In the genomic region with DNA sequence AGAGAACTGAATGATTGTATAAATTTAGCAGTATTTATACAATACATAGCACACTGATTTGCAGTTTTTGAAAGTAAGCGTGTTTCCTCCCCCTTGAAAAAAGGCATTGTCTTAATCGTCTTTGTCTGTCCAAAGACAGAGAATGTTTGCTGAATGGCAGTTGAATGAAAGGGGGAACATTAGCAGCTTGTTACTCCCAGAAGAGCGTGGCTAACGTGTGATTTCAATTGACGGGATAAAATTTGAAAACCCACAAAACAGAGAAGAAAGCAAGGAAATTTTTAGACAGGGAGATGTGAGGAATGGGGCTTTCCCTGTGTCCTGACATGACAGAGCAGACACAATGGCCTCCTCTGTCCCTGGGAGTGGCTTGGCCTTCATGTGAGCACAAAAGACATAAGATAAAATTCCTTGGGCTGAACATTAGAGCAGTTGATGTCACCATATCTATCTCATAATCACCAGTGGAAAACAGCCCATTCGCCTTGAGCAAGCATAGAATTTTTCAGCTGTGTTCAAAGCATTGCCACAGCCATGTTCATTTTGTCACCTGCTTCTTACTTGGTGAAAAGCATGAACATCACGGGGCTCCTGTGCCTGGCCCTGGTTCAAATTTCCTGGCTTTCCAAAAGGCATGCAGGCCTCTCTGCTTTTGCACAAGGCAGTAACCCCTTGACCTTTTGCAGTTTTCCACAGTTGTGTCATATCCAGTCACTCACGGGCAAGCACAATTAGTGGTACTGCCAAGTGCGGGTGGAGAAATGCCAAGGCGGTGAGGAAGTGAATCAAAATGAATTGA, we compare ENCODE assay signal across 10 cellular contexts.
DNase-seq lines count a peak whose midpoint lies in the region; ATAC-seq and TF ChIP-seq lines count a peak whose summit lies in the region.
"Had no signal": no experiment of that assay in that cellular context is flagged by ENCODE, and none has a peak within 500 bp of the region (broad histone marks: within the 10 kb centered on the region; RNA-seq: fewer than 3 reads in every experiment).

No MANE protein-coding gene starts in this region.

- H3K9me2 ChIP-seq in neural cell (ENCODE audit: insufficient read depth, low read length), result no peaks in the 10 kb centered on the region

- no peaks in the 10 kb centered on the region for H3F3A ChIP-seq in neural cell (ENCODE audit: insufficient read depth, low read length, poor library complexity, severe bottlenecking)

- H3K27ac ChIP-seq in neural cell (ENCODE audit: low read length), result peak overlapping the region; percentile 21
- H3K27ac ChIP-seq: C4-2B had no signal

- no peak for ATAC-seq in GM19467 (IDR thresholded peaks at IDR 0.05; ENCODE audit: unreplicated experiment)
- no peak for ATAC-seq in GM19397 (IDR thresholded peaks at IDR 0.05; ENCODE audit: unreplicated experiment)

- H3K4me3 ChIP-seq in AG10803 (ENCODE audit: low read length), result no peak overlapping the region
- no peak overlapping the region for H3K4me3 ChIP-seq in fibroblast of pulmonary artery (replicated peaks; ENCODE audit: low read depth, low read length)
- H3K4me3 ChIP-seq in neural cell (ENCODE audit: low read length), result no peak overlapping the region

- DNase-seq in AG10803 (ENCODE audit: low read depth) (peak; percentile 66), RPMI7951 (ENCODE audit: low read depth) (peak; percentile 90), fibroblast of pulmonary artery (ENCODE audit: low read depth) (peak; percentile 86), NCI-H82 (lab: John Stamatoyannopoulos, UW) (no peak), NCI-H1105 (lab: John Stamatoyannopoulos, UW) (no peak)
- DNase-seq: NCI-H524 treated with DMSO at 0.1 percent for 48 hours had no signal

- no peak for TF ChIP-seq EP300 in neural cell (conservative IDR thresholded peaks at IDR 0.05; ENCODE audit: poor library complexity, severe bottlenecking)

- H3K36me3 ChIP-seq in neural cell (ENCODE audit: insufficient read depth, low read length), result no peaks in the 10 kb centered on the region

- H3K4me2 ChIP-seq in neural cell (ENCODE audit: low read length), result no peak overlapping the region

- no peaks in the 10 kb centered on the region for H4K20me1 ChIP-seq in neural cell (ENCODE audit: insufficient read depth)

- no peaks in the 10 kb centered on the region for H3K79me2 ChIP-seq in neural cell (replicated peaks; ENCODE audit: insufficient read depth, low read length)

- H3K9ac ChIP-seq in neural cell (ENCODE audit: low read length), result no peak overlapping the region

- TF ChIP-seq RAD21 in neural cell (conservative IDR thresholded peaks at IDR 0.05), result no peak

- H3K27me3 ChIP-seq in neural cell (ENCODE audit: insufficient read depth, low read depth, low read length), result no peaks in the 10 kb centered on the region

- H2AFZ ChIP-seq in neural cell (ENCODE audit: low read depth, low read length), result no peak overlapping the region

- TF ChIP-seq CTCF in AG10803 (conservative IDR thresholded peaks at IDR 0.05; ENCODE audit: low read length), result no peak
- no peak for TF ChIP-seq CTCF in fibroblast of pulmonary artery (IDR thresholded peaks at IDR 0.05; ENCODE audit: low read length, missing control alignments)
- TF ChIP-seq CTCF in neural cell (IDR thresholded peaks at IDR 0.05; ENCODE audit: poor library complexity, severe bottlenecking), result no peak

- no peaks in the 10 kb centered on the region for H3K9me3 ChIP-seq in neural cell (ENCODE audit: low read length)

TF ChIP-seq in neural cell, 6 proteins besides CTCF, POLR2A, EP300 and RAD21:
- TF ChIP-seq SMC3 (conservative IDR thresholded peaks at IDR 0.05; ENCODE audit: poor library complexity) (no peak), EZH2 (IDR thresholded peaks at IDR 0.05; ENCODE audit: borderline replicate concordance, insufficient read depth, low read length, poor library complexity, severe bottlenecking) (no peak), POLR2AphosphoS5 (IDR thresholded peaks at IDR 0.05) (no peak), MXI1 (conservative IDR thresholded peaks at IDR 0.05; ENCODE audit: poor library complexity, severe bottlenecking) (no peak), TAF1 (IDR thresholded peaks at IDR 0.05; ENCODE audit: low read depth) (no peak)
- TF ChIP-seq, protein P1, sequence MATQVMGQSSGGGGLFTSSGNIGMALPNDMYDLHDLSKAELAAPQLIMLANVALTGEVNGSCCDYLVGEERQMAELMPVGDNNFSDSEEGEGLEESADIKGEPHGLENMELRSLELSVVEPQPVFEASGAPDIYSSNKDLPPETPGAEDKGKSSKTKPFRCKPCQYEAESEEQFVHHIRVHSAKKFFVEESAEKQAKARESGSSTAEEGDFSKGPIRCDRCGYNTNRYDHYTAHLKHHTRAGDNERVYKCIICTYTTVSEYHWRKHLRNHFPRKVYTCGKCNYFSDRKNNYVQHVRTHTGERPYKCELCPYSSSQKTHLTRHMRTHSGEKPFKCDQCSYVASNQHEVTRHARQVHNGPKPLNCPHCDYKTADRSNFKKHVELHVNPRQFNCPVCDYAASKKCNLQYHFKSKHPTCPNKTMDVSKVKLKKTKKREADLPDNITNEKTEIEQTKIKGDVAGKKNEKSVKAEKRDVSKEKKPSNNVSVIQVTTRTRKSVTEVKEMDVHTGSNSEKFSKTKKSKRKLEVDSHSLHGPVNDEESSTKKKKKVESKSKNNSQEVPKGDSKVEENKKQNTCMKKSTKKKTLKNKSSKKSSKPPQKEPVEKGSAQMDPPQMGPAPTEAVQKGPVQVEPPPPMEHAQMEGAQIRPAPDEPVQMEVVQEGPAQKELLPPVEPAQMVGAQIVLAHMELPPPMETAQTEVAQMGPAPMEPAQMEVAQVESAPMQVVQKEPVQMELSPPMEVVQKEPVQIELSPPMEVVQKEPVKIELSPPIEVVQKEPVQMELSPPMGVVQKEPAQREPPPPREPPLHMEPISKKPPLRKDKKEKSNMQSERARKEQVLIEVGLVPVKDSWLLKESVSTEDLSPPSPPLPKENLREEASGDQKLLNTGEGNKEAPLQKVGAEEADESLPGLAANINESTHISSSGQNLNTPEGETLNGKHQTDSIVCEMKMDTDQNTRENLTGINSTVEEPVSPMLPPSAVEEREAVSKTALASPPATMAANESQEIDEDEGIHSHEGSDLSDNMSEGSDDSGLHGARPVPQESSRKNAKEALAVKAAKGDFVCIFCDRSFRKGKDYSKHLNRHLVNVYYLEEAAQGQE (IDR thresholded peaks at IDR 0.05; ENCODE audit: borderline replicate concordance), result no peak

Comparison
In these comparisons a context has a peak if more than half of its experiments do, and no peak if none do; other contexts are left out.
1. DNase-seq: peak in AG10803 (single experiment), RPMI7951 (single experiment) and fibroblast of pulmonary artery (single experiment); none in NCI-H82 (single experiment) and NCI-H1105 (single experiment).